Comparison of ENCODE assay signal across 1 cellular context in the genomic region with DNA sequence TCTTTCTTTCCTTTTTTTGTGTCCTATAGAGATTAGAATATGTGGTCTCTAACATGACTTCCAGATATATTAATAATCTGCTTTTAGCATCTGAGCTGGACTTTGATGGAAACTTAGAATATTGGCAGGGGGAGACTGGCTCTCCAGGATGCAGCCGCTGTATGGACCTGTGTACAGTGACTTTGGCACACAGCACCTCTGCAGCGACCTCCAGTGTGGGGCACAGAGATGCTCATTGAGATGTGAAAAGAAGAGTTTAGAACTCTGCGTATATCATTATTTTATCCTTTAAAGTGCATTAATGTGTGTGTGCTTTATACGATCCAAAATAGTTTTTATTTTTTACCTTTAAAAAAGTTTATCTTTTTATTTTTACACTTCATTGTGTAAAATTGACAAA.
TF ChIP-seq lines count a peak whose summit lies in the region.

No MANE protein-coding gene starts in this region.

TF ChIP-seq in HCT116, 20 proteins besides CTCF, POLR2A, EP300 and RAD21:
- TF ChIP-seq, protein P1, sequence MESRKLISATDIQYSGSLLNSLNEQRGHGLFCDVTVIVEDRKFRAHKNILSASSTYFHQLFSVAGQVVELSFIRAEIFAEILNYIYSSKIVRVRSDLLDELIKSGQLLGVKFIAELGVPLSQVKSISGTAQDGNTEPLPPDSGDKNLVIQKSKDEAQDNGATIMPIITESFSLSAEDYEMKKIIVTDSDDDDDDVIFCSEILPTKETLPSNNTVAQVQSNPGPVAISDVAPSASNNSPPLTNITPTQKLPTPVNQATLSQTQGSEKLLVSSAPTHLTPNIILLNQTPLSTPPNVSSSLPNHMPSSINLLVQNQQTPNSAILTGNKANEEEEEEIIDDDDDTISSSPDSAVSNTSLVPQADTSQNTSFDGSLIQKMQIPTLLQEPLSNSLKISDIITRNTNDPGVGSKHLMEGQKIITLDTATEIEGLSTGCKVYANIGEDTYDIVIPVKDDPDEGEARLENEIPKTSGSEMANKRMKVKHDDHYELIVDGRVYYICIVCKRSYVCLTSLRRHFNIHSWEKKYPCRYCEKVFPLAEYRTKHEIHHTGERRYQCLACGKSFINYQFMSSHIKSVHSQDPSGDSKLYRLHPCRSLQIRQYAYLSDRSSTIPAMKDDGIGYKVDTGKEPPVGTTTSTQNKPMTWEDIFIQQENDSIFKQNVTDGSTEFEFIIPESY (IDR thresholded peaks at IDR 0.05; ENCODE audit: extremely low read depth, insufficient replicate concordance, low read length): no peak
- TF ChIP-seq, protein P2, sequence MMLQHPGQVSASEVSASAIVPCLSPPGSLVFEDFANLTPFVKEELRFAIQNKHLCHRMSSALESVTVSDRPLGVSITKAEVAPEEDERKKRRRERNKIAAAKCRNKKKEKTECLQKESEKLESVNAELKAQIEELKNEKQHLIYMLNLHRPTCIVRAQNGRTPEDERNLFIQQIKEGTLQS (IDR thresholded peaks at IDR 0.05): no peak
- TF ChIP-seq, protein P3, sequence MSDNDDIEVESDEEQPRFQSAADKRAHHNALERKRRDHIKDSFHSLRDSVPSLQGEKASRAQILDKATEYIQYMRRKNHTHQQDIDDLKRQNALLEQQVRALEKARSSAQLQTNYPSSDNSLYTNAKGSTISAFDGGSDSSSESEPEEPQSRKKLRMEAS (IDR thresholded peaks at IDR 0.05): no peak
- TF ChIP-seq POLR2AphosphoS5 (IDR thresholded peaks at IDR 0.05; ENCODE audit: low read depth, low read length): no peak
- no peak for TF ChIP-seq EZH2 (IDR thresholded peaks at IDR 0.05)
- TF ChIP-seq JUND (IDR thresholded peaks at IDR 0.05): no peak
- TF ChIP-seq CEBPB (IDR thresholded peaks at IDR 0.05; ENCODE audit: low read depth): no peak
- TF ChIP-seq EZH2phosphoT487 (IDR thresholded peaks at IDR 0.05; ENCODE audit: borderline replicate concordance): no peak
- no peak for TF ChIP-seq EGR1 (IDR thresholded peaks at IDR 0.05; ENCODE audit: low read depth)
- TF ChIP-seq CBX3 (IDR thresholded peaks at IDR 0.05; ENCODE audit: low read depth): no peak
- no peak for TF ChIP-seq FOSL1 (IDR thresholded peaks at IDR 0.05; ENCODE audit: low read depth)
- no peak for TF ChIP-seq SRF (IDR thresholded peaks at IDR 0.05; ENCODE audit: low read depth)
- no peak for TF ChIP-seq ZNF274 (IDR thresholded peaks at IDR 0.05; ENCODE audit: low read depth, low read length)
- TF ChIP-seq, protein P4, sequence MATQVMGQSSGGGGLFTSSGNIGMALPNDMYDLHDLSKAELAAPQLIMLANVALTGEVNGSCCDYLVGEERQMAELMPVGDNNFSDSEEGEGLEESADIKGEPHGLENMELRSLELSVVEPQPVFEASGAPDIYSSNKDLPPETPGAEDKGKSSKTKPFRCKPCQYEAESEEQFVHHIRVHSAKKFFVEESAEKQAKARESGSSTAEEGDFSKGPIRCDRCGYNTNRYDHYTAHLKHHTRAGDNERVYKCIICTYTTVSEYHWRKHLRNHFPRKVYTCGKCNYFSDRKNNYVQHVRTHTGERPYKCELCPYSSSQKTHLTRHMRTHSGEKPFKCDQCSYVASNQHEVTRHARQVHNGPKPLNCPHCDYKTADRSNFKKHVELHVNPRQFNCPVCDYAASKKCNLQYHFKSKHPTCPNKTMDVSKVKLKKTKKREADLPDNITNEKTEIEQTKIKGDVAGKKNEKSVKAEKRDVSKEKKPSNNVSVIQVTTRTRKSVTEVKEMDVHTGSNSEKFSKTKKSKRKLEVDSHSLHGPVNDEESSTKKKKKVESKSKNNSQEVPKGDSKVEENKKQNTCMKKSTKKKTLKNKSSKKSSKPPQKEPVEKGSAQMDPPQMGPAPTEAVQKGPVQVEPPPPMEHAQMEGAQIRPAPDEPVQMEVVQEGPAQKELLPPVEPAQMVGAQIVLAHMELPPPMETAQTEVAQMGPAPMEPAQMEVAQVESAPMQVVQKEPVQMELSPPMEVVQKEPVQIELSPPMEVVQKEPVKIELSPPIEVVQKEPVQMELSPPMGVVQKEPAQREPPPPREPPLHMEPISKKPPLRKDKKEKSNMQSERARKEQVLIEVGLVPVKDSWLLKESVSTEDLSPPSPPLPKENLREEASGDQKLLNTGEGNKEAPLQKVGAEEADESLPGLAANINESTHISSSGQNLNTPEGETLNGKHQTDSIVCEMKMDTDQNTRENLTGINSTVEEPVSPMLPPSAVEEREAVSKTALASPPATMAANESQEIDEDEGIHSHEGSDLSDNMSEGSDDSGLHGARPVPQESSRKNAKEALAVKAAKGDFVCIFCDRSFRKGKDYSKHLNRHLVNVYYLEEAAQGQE (IDR thresholded peaks at IDR 0.05; ENCODE audit: low read depth): no peak
- no peak for TF ChIP-seq ELF1 (IDR thresholded peaks at IDR 0.05; ENCODE audit: borderline replicate concordance, low read depth)
- TF ChIP-seq SP1 (IDR thresholded peaks at IDR 0.05; ENCODE audit: low read depth): no peak
- TF ChIP-seq SIN3A (IDR thresholded peaks at IDR 0.05; ENCODE audit: low read depth): no peak
